In the genomic region with DNA sequence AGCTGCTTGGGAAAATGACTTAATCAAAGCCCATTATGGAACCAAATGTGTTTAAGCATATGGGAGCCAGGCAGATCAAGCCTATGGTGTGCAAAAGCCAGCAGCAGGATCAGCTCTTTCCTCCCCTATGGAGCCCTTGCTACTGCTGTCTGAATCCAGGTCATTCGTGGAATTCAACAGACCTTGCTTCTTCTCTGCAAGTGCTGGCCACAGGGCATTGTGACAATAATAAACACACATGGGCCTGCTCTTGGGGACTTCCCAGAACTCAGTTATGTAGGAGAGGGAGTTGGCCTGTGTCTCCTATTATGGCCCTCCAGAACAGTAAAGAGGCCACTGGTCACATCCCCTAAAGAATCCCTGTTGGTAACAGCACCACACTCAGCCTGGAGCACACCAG, we compare ENCODE assay signal across 1 cellular context.
TF ChIP-seq lines count a peak whose summit lies in the region.

No MANE protein-coding gene starts in this region.

TF ChIP-seq in GM12878, 131 proteins besides CTCF, POLR2A, EP300 and RAD21 (continued from another document):
- TF ChIP-seq, protein P1, sequence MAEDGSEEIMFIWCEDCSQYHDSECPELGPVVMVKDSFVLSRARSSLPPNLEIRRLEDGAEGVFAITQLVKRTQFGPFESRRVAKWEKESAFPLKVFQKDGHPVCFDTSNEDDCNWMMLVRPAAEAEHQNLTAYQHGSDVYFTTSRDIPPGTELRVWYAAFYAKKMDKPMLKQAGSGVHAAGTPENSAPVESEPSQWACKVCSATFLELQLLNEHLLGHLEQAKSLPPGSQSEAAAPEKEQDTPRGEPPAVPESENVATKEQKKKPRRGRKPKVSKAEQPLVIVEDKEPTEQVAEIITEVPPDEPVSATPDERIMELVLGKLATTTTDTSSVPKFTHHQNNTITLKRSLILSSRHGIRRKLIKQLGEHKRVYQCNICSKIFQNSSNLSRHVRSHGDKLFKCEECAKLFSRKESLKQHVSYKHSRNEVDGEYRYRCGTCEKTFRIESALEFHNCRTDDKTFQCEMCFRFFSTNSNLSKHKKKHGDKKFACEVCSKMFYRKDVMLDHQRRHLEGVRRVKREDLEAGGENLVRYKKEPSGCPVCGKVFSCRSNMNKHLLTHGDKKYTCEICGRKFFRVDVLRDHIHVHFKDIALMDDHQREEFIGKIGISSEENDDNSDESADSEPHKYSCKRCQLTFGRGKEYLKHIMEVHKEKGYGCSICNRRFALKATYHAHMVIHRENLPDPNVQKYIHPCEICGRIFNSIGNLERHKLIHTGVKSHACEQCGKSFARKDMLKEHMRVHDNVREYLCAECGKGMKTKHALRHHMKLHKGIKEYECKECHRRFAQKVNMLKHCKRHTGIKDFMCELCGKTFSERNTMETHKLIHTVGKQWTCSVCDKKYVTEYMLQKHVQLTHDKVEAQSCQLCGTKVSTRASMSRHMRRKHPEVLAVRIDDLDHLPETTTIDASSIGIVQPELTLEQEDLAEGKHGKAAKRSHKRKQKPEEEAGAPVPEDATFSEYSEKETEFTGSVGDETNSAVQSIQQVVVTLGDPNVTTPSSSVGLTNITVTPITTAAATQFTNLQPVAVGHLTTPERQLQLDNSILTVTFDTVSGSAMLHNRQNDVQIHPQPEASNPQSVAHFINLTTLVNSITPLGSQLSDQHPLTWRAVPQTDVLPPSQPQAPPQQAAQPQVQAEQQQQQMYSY (CRISPR knock-in tag; IDR thresholded peaks at IDR 0.05), result no peak
- TF ChIP-seq POLR2AphosphoS5 (IDR thresholded peaks at IDR 0.05; ENCODE audit: low read length), result no peak
